Comparison of ENCODE assay signal across 7 cellular contexts in genomic region chr12:96719671-96720362, GRCh38.
DNase-seq lines count a peak whose midpoint lies in the region; ATAC-seq and TF ChIP-seq lines count a peak whose summit lies in the region.

No MANE protein-coding gene starts in this region.

- no peak overlapping the region for H3K27ac ChIP-seq in IMR-90 (ENCODE audit: insufficient read depth, low read length)
- H3K27ac ChIP-seq in esophagus (ENCODE audit: low read depth in 2 of 2, low read length in 1 of 2) = no peak overlapping the region

- peak overlapping the region; percentile 65 for H2AFZ ChIP-seq in IMR-90 (replicated peaks; ENCODE audit: low read length, poor library complexity)

- H3K4me1 ChIP-seq in IMR-90 (ENCODE audit: control insufficient read depth, insufficient read depth, low read length) (no peaks in the 10 kb centered on the region), esophagus (ENCODE audit: control insufficient read depth in 2 of 2, insufficient read depth in 2 of 2, low read length in 1 of 2) (no peaks in the 10 kb centered on the region)

- no peaks in the 10 kb centered on the region for H4K20me1 ChIP-seq in IMR-90 (ENCODE audit: insufficient read depth, low read length)

- H2AK9ac ChIP-seq in IMR-90 (replicated peaks; ENCODE audit: low read depth, low read length, poor library complexity) = no peak overlapping the region

- no peak overlapping the region for H3K23ac ChIP-seq in IMR-90 (ENCODE audit: low read depth, low read length)

- POLR2A ChIA-PET in IMR-90 (lab: Charles Lee; ENCODE audit: unreplicated experiment) = no interaction called here

- no peak overlapping the region for H2AK5ac ChIP-seq in IMR-90 (ENCODE audit: low read depth, low read length)

- CTCF ChIA-PET in IMR-90 (lab: Yijun Ruan, JAX) = interaction anchor here (0.6 to 1.4 kb wide), 5 partner anchors 8 to 267 kb away, joined by 3 to 5 read pairs (median 4); no protein-coding TSS in a partner anchor

- H3K4me3 ChIP-seq in GM08714 (ENCODE audit: low read length) (peak overlapping the region; percentile 47; the same call in 1 of the 2 replicates), IMR-90 (ENCODE audit: insufficient read depth, low read depth, low read length) (peak overlapping the region; percentile 58), esophagus (ENCODE audit: low read depth in 1 of 2, low read length in 2 of 2) (peak overlapping the region; percentile 35 to 56), skeletal muscle cell (ENCODE audit: low read depth, low read length) (peak overlapping the region; percentile 14)

- BruUV-seq in IMR-90 (replicated peaks; lab: Mats Ljungman, UMichigan) = no TSS peak

- TF ChIP-seq RAD21 in IMR-90 (IDR thresholded peaks at IDR 0.05; ENCODE audit: low read length) = no peak

- H3K4me2 ChIP-seq in IMR-90 (ENCODE audit: low read depth, low read length) = peak overlapping the region; percentile 63

- H2BK120ac ChIP-seq in IMR-90 (ENCODE audit: low read depth, low read length) = no peak overlapping the region

- no CpG with 5 or more reads among the region's 5 CpGs for WGBS in IMR-90 (ENCODE audit: extremely low coverage in 2 of 2, insufficient read length in 1 of 2), 2 experiments
- 36 to 40% methylated on average over 5 of the region's 5 CpGs for WGBS in esophagus, 2 donors

- peak overlapping the region in 1 of 2 experiments; percentile 39; a peak in 2 of 4 replicates for H4K8ac ChIP-seq in IMR-90 (ENCODE audit: low read depth in 2 of 2, low read length in 2 of 2)

- H3K18ac ChIP-seq in IMR-90 (ENCODE audit: low read depth, low read length) = no peak overlapping the region

- no peak overlapping the region for H3K4ac ChIP-seq in IMR-90 (ENCODE audit: low read depth, low read length)

- intact Hi-C loops in IMR-90 (cut with micrococcal nuclease) = no loop called here

- no peaks in the 10 kb centered on the region for H3K9me1 ChIP-seq in IMR-90 (ENCODE audit: insufficient read depth, low read length)

- TF ChIP-seq CTCF in IMR-90 (conservative IDR thresholded peaks at IDR 0.05; ENCODE audit: low read depth, low read length) = no peak

- DNase-seq in IMR-90 = peak; percentile 40
- peak; percentile 78 for DNase-seq in SHP77 treated with DMSO at 0.1 percent for 48 hours (lab: John Stamatoyannopoulos, UW)
- DNase-seq in skeletal muscle cell (ENCODE audit: low read depth) = no peak
- DNase-seq in amygdala (lab: John Stamatoyannopoulos, UW) = no peak

- H3K14ac ChIP-seq in IMR-90 (replicated peaks; ENCODE audit: low read depth, low read length) = 0 out of 2 replicates have a peak overlapping the region, but pooled peaks have one; percentile 23

- no peak overlapping the region for H4K5ac ChIP-seq in IMR-90 (ENCODE audit: low read depth, low read length)

- H3K27me3 ChIP-seq in IMR-90 (ENCODE audit: control insufficient read depth, insufficient read depth, low read length) (no peaks in the 10 kb centered on the region), esophagus (ENCODE audit: control insufficient read depth in 1 of 2, insufficient read depth in 2 of 2, low read length in 2 of 2) (no peaks in the 10 kb centered on the region)

- no peak overlapping the region for H4K91ac ChIP-seq in IMR-90 (ENCODE audit: insufficient read depth, low read depth, low read length)

- H3K36me3 ChIP-seq in IMR-90 (ENCODE audit: control insufficient read depth, insufficient read depth, low read length) = no peaks in the 10 kb centered on the region
- H3K36me3 ChIP-seq in esophagus (ENCODE audit: control insufficient read depth in 2 of 2, insufficient read depth in 2 of 2, low read length in 1 of 2) = no peaks in the 10 kb centered on the region

- no peaks in the 10 kb centered on the region for H3K79me1 ChIP-seq in IMR-90 (ENCODE audit: low read depth in 1 of 2, low read length in 2 of 2)

- peak; percentile 93 for ATAC-seq in GM21447 (IDR thresholded peaks at IDR 0.05; ENCODE audit: unreplicated experiment)
- peak; percentile 81 for ATAC-seq in IMR-90 (ENCODE audit: low read depth)

- H2BK5ac ChIP-seq in IMR-90 (ENCODE audit: low read depth, low read length, poor library complexity, severe bottlenecking) = no peak overlapping the region

- in situ Hi-C loops in IMR-90 (cut with MboI; ENCODE audit: low sequenced_read_pairs) = no loop called here

- H2BK20ac ChIP-seq in IMR-90 (ENCODE audit: low read depth, low read length) = no peak overlapping the region

- no peak overlapping the region for H3K9ac ChIP-seq in IMR-90 (ENCODE audit: low read depth, low read length)

- H3K56ac ChIP-seq in IMR-90 (ENCODE audit: extremely low read depth, insufficient read depth, low read length) = no peak overlapping the region

- no peak overlapping the region for H2BK15ac ChIP-seq in IMR-90 (ENCODE audit: low read depth, low read length)

- TF ChIP-seq POLR2A in IMR-90 (IDR thresholded peaks at IDR 0.05; ENCODE audit: low read depth, low read length) = no peak

- H3K9me3 ChIP-seq in IMR-90 (ENCODE audit: control insufficient read depth, insufficient read depth, low read length) (no peaks in the 10 kb centered on the region), esophagus (ENCODE audit: control insufficient read depth in 2 of 2, insufficient read depth in 1 of 2, low read depth in 1 of 2, low read length in 1 of 2) (no peaks in the 10 kb centered on the region)

- dilution Hi-C loops in IMR-90 (cut with HindIII; ENCODE audit: low sequenced_read_pairs, unreplicated experiment) = no loop called here

TF ChIP-seq in IMR-90, 13 proteins besides CTCF, POLR2A, EP300 and RAD21:
- TF ChIP-seq RFX5 (IDR thresholded peaks at IDR 0.05; ENCODE audit: low read depth, low read length) (no peak), RCOR1 (IDR thresholded peaks at IDR 0.05; ENCODE audit: insufficient replicate concordance, low read length) (no peak), MAZ (IDR thresholded peaks at IDR 0.05; ENCODE audit: borderline replicate concordance, low read depth, low read length) (no peak), CHD1 (IDR thresholded peaks at IDR 0.05; ENCODE audit: low read depth, low read length) (no peak), FOS (IDR thresholded peaks at IDR 0.05; ENCODE audit: low read depth, low read length) (no peak), USF2 (IDR thresholded peaks at IDR 0.05; ENCODE audit: low read depth, low read length) (no peak), BHLHE40 (IDR thresholded peaks at IDR 0.05; ENCODE audit: low read depth, low read length) (no peak), MXI1 (IDR thresholded peaks at IDR 0.05; ENCODE audit: borderline replicate concordance, low read depth, low read length) (no peak), CEBPB (IDR thresholded peaks at IDR 0.05; ENCODE audit: low read depth, low read length) (no peak), NFE2L2 (IDR thresholded peaks at IDR 0.05; ENCODE audit: low read depth, low read length) (no peak), MAFK (IDR thresholded peaks at IDR 0.05; ENCODE audit: low read depth, low read length) (no peak)
- TF ChIP-seq, protein P1, sequence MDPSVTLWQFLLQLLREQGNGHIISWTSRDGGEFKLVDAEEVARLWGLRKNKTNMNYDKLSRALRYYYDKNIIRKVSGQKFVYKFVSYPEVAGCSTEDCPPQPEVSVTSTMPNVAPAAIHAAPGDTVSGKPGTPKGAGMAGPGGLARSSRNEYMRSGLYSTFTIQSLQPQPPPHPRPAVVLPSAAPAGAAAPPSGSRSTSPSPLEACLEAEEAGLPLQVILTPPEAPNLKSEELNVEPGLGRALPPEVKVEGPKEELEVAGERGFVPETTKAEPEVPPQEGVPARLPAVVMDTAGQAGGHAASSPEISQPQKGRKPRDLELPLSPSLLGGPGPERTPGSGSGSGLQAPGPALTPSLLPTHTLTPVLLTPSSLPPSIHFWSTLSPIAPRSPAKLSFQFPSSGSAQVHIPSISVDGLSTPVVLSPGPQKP (IDR thresholded peaks at IDR 0.05; ENCODE audit: borderline replicate concordance, low read depth, low read length) = no peak

Comparison
In these comparisons a context has a peak if more than half of its experiments do, and no peak if none do; other contexts are left out.
1. DNase-seq: peak in IMR-90 (single experiment) and SHP77 treated with DMSO at 0.1 percent for 48 hours (single experiment); none in skeletal muscle cell (single experiment) and amygdala (0 of 56).
2. Peak in every context shown above with its lines, with median percentiles within 50 percentile points of each other: H3K4me3 ChIP-seq.